ENCODE assay signal across 26 cellular contexts in genomic region chr21:20946701-20947100, GRCh38. TPM values are rescaled to one million over a fixed set of nuclear protein-coding genes. Genes with fewer than 3 reads are reported as not detected.
"Had no signal": no experiment of that assay in that cellular context is flagged by ENCODE, and none has a peak within 500 bp of the region (broad histone marks: within the 10 kb centered on the region; RNA-seq: fewer than 3 reads in every experiment).

No MANE protein-coding gene starts in this region.

- H3K79me2 ChIP-seq: hepatocyte had no signal

- H3K36me3 ChIP-seq: left ventricle myocardium inferior, pancreas, prostate gland, tibial nerve, vagina had no signal

- H2AFZ ChIP-seq: hepatocyte had no signal

- H3K36me3 Mint-ChIP-seq: naive thymus-derived CD4-positive, alpha-beta T cell; natural killer cell treated with Interleukin-12 subunit alpha and Interleukin-12 subunit beta and Interleukin-15 and Interleukin-18, amount 100 ng/mL, for 72 hours; stimulated activated memory B cell treated with anti-CD40 and anti-IgM and Interleukin-4, amounts not matched to agents 10 μg/mL and 1 μg/mL and 100 μg/mL, for 72 hours; type B pancreatic cell had no signal

- H3K27ac ChIP-seq: hepatocyte, left ventricle myocardium inferior, pancreas, prostate gland, tibial nerve, vagina had no signal

- DNase-seq: islet precursor cell; left ventricle myocardium inferior; mesendoderm; midbrain; mucosa of descending colon; naive thymus-derived CD4-positive, alpha-beta T cell; nucleus accumbens; pancreas; retina; right cardiac atrium; stimulated activated CD4-positive, alpha-beta T cell treated with anti-CD3 and anti-CD28 coated beads, Interleukin-1b, Interleukin-23, amount 100 ng/mL, for 48 hours; stimulated activated CD4-positive, alpha-beta T cell treated with anti-CD3 and anti-CD28 coated beads, Interleukin-2, amount 100 ng/mL, for 48 hours; stimulated activated CD4-positive, alpha-beta T cell treated with anti-CD3 and anti-CD28 coated beads, Interleukin-4, amount 100 ng/mL, for 4 hours; stimulated activated CD8-positive, alpha-beta memory T cell treated with anti-CD3 and anti-CD28 coated beads, Interleukin-4, amount 100 ng/mL, for 48 hours; stimulated activated naive CD4-positive, alpha-beta T cell treated with Interleukin-2 at 50 U/mL for 16 hours; stimulated activated naive CD8-positive, alpha-beta T cell treated with anti-CD3 and anti-CD28 coated beads, Interleukin-15, amount 100 ng/mL, for 72 hours; substantia nigra had no signal

- H3K9me3 ChIP-seq: left ventricle myocardium inferior, mucosa of descending colon, pancreas, prostate gland, tibial nerve, vagina had no signal

- H3K9me3 Mint-ChIP-seq: stimulated activated memory B cell treated with anti-CD40 and anti-IgM and Interleukin-4, amounts not matched to agents 10 μg/mL and 1 μg/mL and 100 μg/mL, for 72 hours; type B pancreatic cell had no signal

- H3K4me1 ChIP-seq: left ventricle myocardium inferior, pancreas, prostate gland, vagina had no signal

- H3K27me3 ChIP-seq: hepatocyte, pancreas, tibial nerve, vagina had no signal

- H3K4me2 ChIP-seq: hepatocyte, smooth muscle cell had no signal

- H3K4me3 Mint-ChIP-seq: naive thymus-derived CD4-positive, alpha-beta T cell; natural killer cell treated with Interleukin-12 subunit alpha and Interleukin-12 subunit beta and Interleukin-15 and Interleukin-18, amount 100 ng/mL, for 72 hours; stimulated activated memory B cell treated with anti-CD40 and anti-IgM and Interleukin-4, amounts not matched to agents 10 μg/mL and 1 μg/mL and 100 μg/mL, for 72 hours; stimulated activated naive CD8-positive, alpha-beta T cell treated with anti-CD3 and anti-CD28 coated beads, Interleukin-15, amount 100 ng/mL, for 72 hours; type B pancreatic cell had no signal

- H3K27ac Mint-ChIP-seq: naive thymus-derived CD4-positive, alpha-beta T cell; natural killer cell treated with Interleukin-12 subunit alpha and Interleukin-12 subunit beta and Interleukin-15 and Interleukin-18, amount 100 ng/mL, for 72 hours; stimulated activated memory B cell treated with anti-CD40 and anti-IgM and Interleukin-4, amounts not matched to agents 10 μg/mL and 1 μg/mL and 100 μg/mL, for 72 hours; stimulated activated naive CD8-positive, alpha-beta T cell treated with anti-CD3 and anti-CD28 coated beads, Interleukin-15, amount 100 ng/mL, for 72 hours; type B pancreatic cell had no signal

- H3K27me3 Mint-ChIP-seq: naive thymus-derived CD4-positive, alpha-beta T cell; natural killer cell treated with Interleukin-12 subunit alpha and Interleukin-12 subunit beta and Interleukin-15 and Interleukin-18, amount 100 ng/mL, for 72 hours; stimulated activated memory B cell treated with anti-CD40 and anti-IgM and Interleukin-4, amounts not matched to agents 10 μg/mL and 1 μg/mL and 100 μg/mL, for 72 hours; stimulated activated naive CD8-positive, alpha-beta T cell treated with anti-CD3 and anti-CD28 coated beads, Interleukin-15, amount 100 ng/mL, for 72 hours; type B pancreatic cell had no signal

- H3K4me1 Mint-ChIP-seq: naive thymus-derived CD4-positive, alpha-beta T cell; stimulated activated memory B cell treated with anti-CD40 and anti-IgM and Interleukin-4, amounts not matched to agents 10 μg/mL and 1 μg/mL and 100 μg/mL, for 72 hours; stimulated activated naive CD8-positive, alpha-beta T cell treated with anti-CD3 and anti-CD28 coated beads, Interleukin-15, amount 100 ng/mL, for 72 hours had no signal

- H3K4me3 ChIP-seq: hepatocyte, left ventricle myocardium inferior, lung, mucosa of descending colon, pancreas, prostate gland, smooth muscle cell, tibial nerve, vagina had no signal

RNA-seq across cellular contexts. Expression of gene NCAM2, which starts 51.5 kb away (rescaled TPM):
- total RNA-seq: naive thymus-derived CD4-positive, alpha-beta T cell; natural killer cell treated with Interleukin-12 subunit alpha and Interleukin-12 subunit beta and Interleukin-15 and Interleukin-18, amount 100 ng/mL, for 72 hours had no signal
